32 cellular contexts compared by ENCODE assay signal in the genomic region with DNA sequence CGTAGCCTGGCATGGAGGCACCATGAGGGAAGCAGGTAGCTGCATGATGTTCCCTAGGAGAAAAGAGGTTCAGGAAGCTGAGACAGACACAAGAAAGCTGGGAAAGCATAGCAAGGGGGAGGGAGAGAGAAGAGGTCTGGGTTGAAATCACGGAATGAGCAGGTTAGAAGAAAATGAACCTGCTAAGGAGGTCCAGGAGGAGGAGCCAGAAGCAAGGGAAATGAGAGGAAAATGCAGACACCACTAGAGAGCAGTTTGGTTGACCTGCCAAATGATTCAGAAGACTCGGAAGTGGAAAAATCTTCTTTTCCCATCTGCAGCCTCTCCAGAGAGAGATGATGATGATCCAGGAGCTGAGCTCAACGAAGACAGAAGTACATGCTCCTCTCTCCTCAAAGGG.
A peak's percentile ranks its signal among the peaks of the same experiment; 100 is the strongest.
DNase-seq lines count a peak whose midpoint lies in the region; ATAC-seq, FAIRE-seq and TF ChIP-seq lines count a peak whose summit lies in the region.
"Had no signal": no experiment of that assay in that cellular context is flagged by ENCODE, and none has a peak within 500 bp of the region (broad histone marks: within the 10 kb centered on the region; RNA-seq: fewer than 3 reads in every experiment).

No MANE protein-coding gene starts in this region.

- H3K9me1 ChIP-seq in K562 (ENCODE audit: control insufficient read depth, insufficient read depth, low read length): no peaks in the 10 kb centered on the region

- H3K4me1 ChIP-seq in K562 (replicated peaks in 1 of 2; ENCODE audit: control insufficient read depth in 2 of 2, insufficient read depth in 2 of 2, low read length in 2 of 2) (no peaks in the 10 kb centered on the region), mesendoderm (ENCODE audit: control insufficient read depth, low read depth, low read length) (no peaks in the 10 kb centered on the region)
- H3K4me1 ChIP-seq: psoas muscle, SJSA1, tibial nerve had no signal

- no peak overlapping the region for H2BK120ac ChIP-seq in mesendoderm (ENCODE audit: low read depth, low read length)

- H2BK15ac ChIP-seq in mesendoderm (replicated peaks; ENCODE audit: low read depth): no peak overlapping the region

- H3K4ac ChIP-seq in mesendoderm (ENCODE audit: low read depth, low read length): no peak overlapping the region

- no peak overlapping the region for H3K4me3 Mint-ChIP-seq in stimulated activated effector memory CD8-positive, alpha-beta T cell treated with anti-CD3 and anti-CD28 coated beads, Interleukin-12 subunit alpha, Interleukin-12 subunit beta, amount 100 ng/mL, for 72 hours
- H3K4me3 Mint-ChIP-seq: activated naive CD8-positive, alpha-beta T cell treated with anti-CD3 and anti-CD28 coated beads, Interleukin-2, amount 10 ng/mL, durations not matched to agents 7 days and 5 days; mesothelial cell of epicardium; naive thymus-derived CD8-positive, alpha-beta T cell had no signal

- no peak overlapping the region for H3K27ac Mint-ChIP-seq in stimulated activated effector memory CD8-positive, alpha-beta T cell treated with anti-CD3 and anti-CD28 coated beads, Interleukin-12 subunit alpha, Interleukin-12 subunit beta, amount 100 ng/mL, for 72 hours
- H3K27ac Mint-ChIP-seq: activated naive CD8-positive, alpha-beta T cell treated with anti-CD3 and anti-CD28 coated beads, Interleukin-2, amount 10 ng/mL, durations not matched to agents 7 days and 5 days; mesothelial cell of epicardium had no signal

- no peak for TF ChIP-seq RAD21 in K562 (CRISPR knock-in tag; conservative IDR thresholded peaks at IDR 0.05 in 1 of 2, IDR thresholded peaks at IDR 0.05 in 1 of 2)

- no peak overlapping the region for H3K27ac ChIP-seq in K562 (ENCODE audit: extremely low read depth, low read depth, low read length)
- H3K27ac ChIP-seq in mesendoderm (ENCODE audit: low read depth, low read length): no peak overlapping the region
- H3K27ac ChIP-seq: psoas muscle, RWPE1, SJSA1, tibial nerve had no signal

- in situ Hi-C loops in G401 (cut with HindIII; ENCODE audit: low sequenced_read_pairs) (no loop called here), K562 (cut with MboI) (no loop called here)

- TF ChIP-seq POLR2A in K562 (conservative IDR thresholded peaks at IDR 0.05): no peak

- H3K18ac ChIP-seq in mesendoderm (ENCODE audit: low read length): no peak overlapping the region

- no peak overlapping the region for H3K4me3 ChIP-seq in K562
- H3K4me3 ChIP-seq in mesendoderm (ENCODE audit: low read length): no peak overlapping the region
- H3K4me3 ChIP-seq: psoas muscle, SJSA1, tibial nerve had no signal

- no peaks in the 10 kb centered on the region for H3K36me3 Mint-ChIP-seq in stimulated activated effector memory CD8-positive, alpha-beta T cell treated with anti-CD3 and anti-CD28 coated beads, Interleukin-12 subunit alpha, Interleukin-12 subunit beta, amount 100 ng/mL, for 72 hours
- H3K36me3 Mint-ChIP-seq: activated naive CD8-positive, alpha-beta T cell treated with anti-CD3 and anti-CD28 coated beads, Interleukin-2, amount 10 ng/mL, durations not matched to agents 7 days and 5 days; mesothelial cell of epicardium; naive thymus-derived CD8-positive, alpha-beta T cell had no signal

- peak; percentile 82 for DNase-seq in G401 (ENCODE audit: low spot score)
- peak; percentile 10 for DNase-seq in HEK293T (ENCODE audit: extremely low spot score)
- DNase-seq in K562 (ENCODE audit: extremely low read depth in 1 of 4, low spot score in 3 of 4): no peak
- DNase-seq in mesendoderm: peak; percentile 59
- DNase-seq in stimulated activated effector memory CD8-positive, alpha-beta T cell treated with anti-CD3 and anti-CD28 coated beads, Interleukin-12 subunit alpha, Interleukin-12 subunit beta, amount 100 ng/mL, for 72 hours (ENCODE audit: low spot score in 2 of 2): no peak
- no peak for DNase-seq in HCEC 1CT
- DNase-seq: activated CD4-positive, alpha-beta T cell treated with anti-CD3 and anti-CD28 coated beads, Interleukin-2, amount 50 U/mL, for 1 hour; activated CD4-positive, CD25-positive, alpha-beta regulatory T cell; activated gamma-delta T cell treated with Interleukin-2 at 50 U/mL for 16 hours; activated naive CD8-positive, alpha-beta T cell treated with anti-CD3 and anti-CD28 coated beads, Interleukin-2, amount 10 ng/mL, durations not matched to agents 7 days and 5 days; activated T-cell treated with anti-CD3 and anti-CD28 coated beads, Interleukin-2, amount 50 U/mL, for 1 hour; aorta; COR-L47; DMS79; islet precursor cell; Kasumi-1; MV-4-11; naive thymus-derived CD8-positive, alpha-beta T cell; NCI-H146; NCI-H2107; NCI-H446; NCI-H774; occipital lobe; psoas muscle; stimulated activated CD4-positive, alpha-beta T cell treated with anti-CD3 and anti-CD28 coated beads, Interleukin-4, amount 100 ng/mL, for 1 hour had no signal

- FAIRE-seq in K562 (lab: Jason Lieb, UNC): no peak
- FAIRE-seq: bronchial epithelial cell, GM19239 had no signal

- no peak overlapping the region for H2BK5ac ChIP-seq in mesendoderm (ENCODE audit: low read length)

- no peaks in the 10 kb centered on the region for H3K79me1 ChIP-seq in mesendoderm (ENCODE audit: low read length)

- H3K4me2 ChIP-seq in K562 (ENCODE audit: insufficient read depth, low read length) (no peak overlapping the region), mesendoderm (ENCODE audit: low read length) (no peak overlapping the region)

- no peak overlapping the region for H4K5ac ChIP-seq in mesendoderm (ENCODE audit: low read length)

- intact Hi-C loops in K562 (cut with micrococcal nuclease): no loop called here

- no peaks in the 10 kb centered on the region for H4K20me1 ChIP-seq in K562 (replicated peaks; ENCODE audit: control insufficient read depth, insufficient read depth, low read length)

- H3K9ac ChIP-seq in K562 (ENCODE audit: insufficient read depth in 1 of 2, low read depth in 2 of 2, low read length in 2 of 2): no peak overlapping the region
- no peak overlapping the region for H3K9ac ChIP-seq in mesendoderm (ENCODE audit: low read length)

- CTCF ChIA-PET in HEK293T (lab: Yijun Ruan, JAX) (no interaction called here), K562 (lab: Yijun Ruan, JAX; ENCODE audit: low intra/inter-chr PET ratio) (interaction anchor here (1.2 kb wide), 1 partner anchor 126 kb away, joined by 5 read pairs; no protein-coding TSS in a partner anchor)

- H3K36me3 ChIP-seq in K562 (ENCODE audit: control insufficient read depth, insufficient read depth, low read length) (0 out of 3 replicates have a peak, but pooled peaks cover 6% of the 10 kb centered on the region), mesendoderm (ENCODE audit: control insufficient read depth, insufficient read depth, low read length) (no peaks in the 10 kb centered on the region)
- H3K36me3 ChIP-seq: SJSA1, tibial nerve had no signal

- H3K9me3 ChIP-seq in K562 (replicated peaks; ENCODE audit: control insufficient read depth, insufficient read depth, low read depth, low read length): no peaks in the 10 kb centered on the region
- H3K9me3 ChIP-seq: psoas muscle, SJSA1, tibial nerve had no signal

- H3K27me3 ChIP-seq in K562 (ENCODE audit: control insufficient read depth in 2 of 2, insufficient read depth in 2 of 2, low read length in 2 of 2) (no peaks in the 10 kb centered on the region), mesendoderm (ENCODE audit: insufficient read depth, low read length, poor library complexity) (no peaks in the 10 kb centered on the region)
- H3K27me3 ChIP-seq: SJSA1, tibial nerve had no signal

- no peak overlapping the region for H3K56ac ChIP-seq in mesendoderm (ENCODE audit: low read length)

- POLR2A ChIA-PET in HEK293T (lab: Yijun Ruan, JAX) (no interaction called here), K562 (lab: Yijun Ruan, JAX) (no interaction called here)

- peak in 2 of 3 experiments; percentile 6 to 35; a peak in 2 of 6 replicates for TF ChIP-seq CTCF in K562 (IDR thresholded peaks at IDR 0.05 in 2 of 3, conservative IDR thresholded peaks at IDR 0.05 in 1 of 3; ENCODE audit: insufficient read depth in 2 of 3, low read depth in 1 of 3, low read length in 3 of 3)

- H3K9me3 Mint-ChIP-seq in stimulated activated effector memory CD8-positive, alpha-beta T cell treated with anti-CD3 and anti-CD28 coated beads, Interleukin-12 subunit alpha, Interleukin-12 subunit beta, amount 100 ng/mL, for 72 hours: no peaks in the 10 kb centered on the region
- H3K9me3 Mint-ChIP-seq: activated naive CD8-positive, alpha-beta T cell treated with anti-CD3 and anti-CD28 coated beads, Interleukin-2, amount 10 ng/mL, durations not matched to agents 7 days and 5 days; mesothelial cell of epicardium; naive thymus-derived CD8-positive, alpha-beta T cell had no signal

- H3K79me2 ChIP-seq in K562 (ENCODE audit: control insufficient read depth, insufficient read depth, low read length): no peaks in the 10 kb centered on the region
- no peaks in the 10 kb centered on the region for H3K79me2 ChIP-seq in mesendoderm (ENCODE audit: control insufficient read depth, insufficient read depth, low read length)

- no peak overlapping the region for H2AFZ ChIP-seq in K562 (ENCODE audit: low read depth, low read length)

- no TSS peak for BruUV-seq in K562 (replicated peaks; lab: Mats Ljungman, UMichigan)

- H3K4me1 Mint-ChIP-seq in stimulated activated effector memory CD8-positive, alpha-beta T cell treated with anti-CD3 and anti-CD28 coated beads, Interleukin-12 subunit alpha, Interleukin-12 subunit beta, amount 100 ng/mL, for 72 hours: no peaks in the 10 kb centered on the region
- H3K4me1 Mint-ChIP-seq: activated naive CD8-positive, alpha-beta T cell treated with anti-CD3 and anti-CD28 coated beads, Interleukin-2, amount 10 ng/mL, durations not matched to agents 7 days and 5 days; mesothelial cell of epicardium; naive thymus-derived CD8-positive, alpha-beta T cell had no signal

- 80% methylated on average over 4 of the region's 4 CpGs for WGBS in K562 (ENCODE audit: insufficient coverage, low coverage, missing lambda C conversion rate)
- no CpG with 5 or more reads among the region's 4 CpGs for WGBS in mesendoderm (ENCODE audit: extremely low coverage, insufficient coverage, low lambda C conversion rate)

- TF ChIP-seq EP300 in K562 (IDR thresholded peaks at IDR 0.05; ENCODE audit: low read length): no peak

- no peak overlapping the region for H2AK5ac ChIP-seq in mesendoderm (ENCODE audit: low read length)

- ATAC-seq in K562: no peak
- no peak for ATAC-seq in stimulated activated effector memory CD8-positive, alpha-beta T cell treated with anti-CD3 and anti-CD28 coated beads, Interleukin-12 subunit alpha, Interleukin-12 subunit beta, amount 100 ng/mL, for 72 hours
- ATAC-seq in GM18519 (IDR thresholded peaks at IDR 0.05; ENCODE audit: low FRiP score, unreplicated experiment): no peak
- ATAC-seq: naive thymus-derived CD8-positive, alpha-beta T cell; psoas muscle had no signal

- H3K23ac ChIP-seq in mesendoderm (ENCODE audit: low read length): no peak overlapping the region

- no peak overlapping the region for H4K8ac ChIP-seq in mesendoderm (ENCODE audit: low read depth, low read length)

TF ChIP-seq in HEK293T, 16 proteins besides CTCF, POLR2A, EP300 and RAD21:
- no peak for TF ChIP-seq L3MBTL2 (conservative IDR thresholded peaks at IDR 0.05)

TF ChIP-seq in K562, 482 proteins besides CTCF, POLR2A, EP300 and RAD21:
- TF ChIP-seq FUS (optimal IDR thresholded peaks at IDR 0.05; ENCODE audit: low read depth, low read length): no peak
- TF ChIP-seq DIDO1 (tag; IDR thresholded peaks at IDR 0.05; ENCODE audit: low read depth): no peak
- TF ChIP-seq SIRT6 (IDR thresholded peaks at IDR 0.05; ENCODE audit: low read depth, low read length): no peak

Comparison
In these comparisons a context has a peak if more than half of its experiments do, and no peak if none do; other contexts are left out.
1. DNase-seq: peak in G401 (single experiment), HEK293T (single experiment) and mesendoderm (single experiment); none in K562 (0 of 4), stimulated activated effector memory CD8-positive, alpha-beta T cell treated with anti-CD3 and anti-CD28 coated beads, Interleukin-12 subunit alpha, Interleukin-12 subunit beta, amount 100 ng/mL, for 72 hours (0 of 2) and HCEC 1CT (single experiment).